In the genomic region with DNA sequence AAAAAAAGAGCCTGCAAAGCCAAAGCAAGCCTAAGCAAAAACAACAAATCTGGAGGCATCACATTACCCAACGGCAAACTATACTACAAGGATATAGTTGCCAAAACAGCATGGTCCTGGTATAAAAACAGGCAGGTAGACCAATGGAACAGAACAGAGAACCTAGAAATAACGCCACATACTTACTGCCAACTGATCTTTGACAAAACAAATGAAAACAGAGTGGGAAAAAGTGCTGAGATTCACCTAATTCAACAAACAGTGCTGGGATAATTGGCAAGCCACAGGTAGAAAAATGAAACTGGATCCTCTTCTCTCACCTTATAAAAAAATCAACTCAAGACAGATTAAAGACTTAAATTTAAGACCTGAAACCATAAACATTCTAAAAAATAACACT, we compare ENCODE assay signal across 11 cellular contexts.
"Had no signal": no experiment of that assay in that cellular context is flagged by ENCODE, and none has a peak within 500 bp of the region (broad histone marks: within the 10 kb centered on the region; RNA-seq: fewer than 3 reads in every experiment).

No MANE protein-coding gene starts in this region.

- H3K4me3 ChIP-seq: GM23248, GM23338, HAP-1 had no signal

- H3K36me3 ChIP-seq: HAP-1 had no signal

- H3K27ac ChIP-seq: GM23248 had no signal

- H3K9ac ChIP-seq: GM23248 had no signal

- ATAC-seq: GM23338, HCT116 had no signal

- H2AFZ ChIP-seq: GM23248, GM23338 had no signal

- DNase-seq: GM23248, GOT3, H7, H9, HCEC 1CT, HFFc6 had no signal

- FAIRE-seq: H1, H54 had no signal

- H3K4me1 ChIP-seq: HAP-1 had no signal

- H3K4me2 ChIP-seq: GM23338 had no signal
